ENCODE assay signal across 8 cellular contexts in genomic region chr21:46457801-46458314, GRCh38. TPM values are rescaled to one million over a fixed set of nuclear protein-coding genes. Genes with fewer than 3 reads are reported as not detected.
DNase-seq lines count a peak whose midpoint lies in the region; ATAC-seq and TF ChIP-seq lines count a peak whose summit lies in the region.

No MANE protein-coding gene starts in this region.

- CTCF ChIA-PET in activated CD8-positive, alpha-beta memory T cell treated with anti-CD3 and anti-CD28 coated beads, Interleukin-2, amount 10 ng/mL, durations not matched to agents 7 days and 5 days (lab: Charles Lee): interaction anchor here (0.7 to 3.3 kb wide), 7 partner anchors 32 to 315 kb away, joined by 3 to 9 read pairs (median 4); partner anchors contain the start of gene PRMT2

- H3K4me3 Mint-ChIP-seq in activated CD8-positive, alpha-beta memory T cell treated with anti-CD3 and anti-CD28 coated beads, Interleukin-2, amount 10 ng/mL, durations not matched to agents 7 days and 5 days: peak overlapping the region; percentile 87
- H3K4me3 Mint-ChIP-seq in activated T-helper 2 cell treated with anti-CD3 and anti-CD28 coated beads, Interferon-gamma antibody, Interleukin-2, Interleukin-4, amounts not matched to agents 10 μg/mL and 5 μg/mL and 100 μg/mL, durations not matched to agents 14 hours and 24 hours and 36 hours (ENCODE audit: low read depth): peak overlapping the region; percentile 94

- no peak for TF ChIP-seq CTCF in omental fat pad (IDR thresholded peaks at IDR 0.05)

- peak overlapping the region; percentile 86 for H3K27ac Mint-ChIP-seq in activated CD8-positive, alpha-beta memory T cell treated with anti-CD3 and anti-CD28 coated beads, Interleukin-2, amount 10 ng/mL, durations not matched to agents 7 days and 5 days
- peak overlapping the region; percentile 93 for H3K27ac Mint-ChIP-seq in activated T-helper 2 cell treated with anti-CD3 and anti-CD28 coated beads, Interferon-gamma antibody, Interleukin-2, Interleukin-4, amounts not matched to agents 10 μg/mL and 5 μg/mL and 100 μg/mL, durations not matched to agents 14 hours and 24 hours and 36 hours

- peaks cover 27% of the 10 kb centered on the region for H3K36me3 Mint-ChIP-seq in activated CD8-positive, alpha-beta memory T cell treated with anti-CD3 and anti-CD28 coated beads, Interleukin-2, amount 10 ng/mL, durations not matched to agents 7 days and 5 days
- H3K36me3 Mint-ChIP-seq in activated T-helper 2 cell treated with anti-CD3 and anti-CD28 coated beads, Interferon-gamma antibody, Interleukin-2, Interleukin-4, amounts not matched to agents 10 μg/mL and 5 μg/mL and 100 μg/mL, durations not matched to agents 14 hours and 24 hours and 36 hours (ENCODE audit: low read depth): peaks cover 36% of the 10 kb centered on the region

- peak; percentile 61 for DNase-seq in activated CD8-positive, alpha-beta memory T cell treated with anti-CD3 and anti-CD28 coated beads, Interleukin-2, amount 10 ng/mL, durations not matched to agents 7 days and 5 days
- no peak for DNase-seq in activated CD8-positive, alpha-beta memory T cell treated with anti-CD3 and anti-CD28 coated beads, Interleukin-2, amount 50 U/mL, for 48 hours
- peak; percentile 55 for DNase-seq in MV-4-11 (lab: John Stamatoyannopoulos, UW)
- DNase-seq in activated T-helper 2 cell treated with anti-CD3 and anti-CD28 coated beads, Interferon-gamma antibody, Interleukin-2, Interleukin-4, amounts not matched to agents 10 μg/mL and 5 μg/mL and 100 μg/mL, durations not matched to agents 14 hours and 24 hours and 36 hours (ENCODE audit: low spot score): no peak
- peak; percentile 62 for DNase-seq in globus pallidus (ENCODE audit: low spot score)
- DNase-seq in omental fat pad (ENCODE audit: low spot score): no peak
- no peak for DNase-seq in epidermal melanocyte (ENCODE audit: insufficient read length, low spot score)

- no peaks in the 10 kb centered on the region for H3K9me3 Mint-ChIP-seq in activated CD8-positive, alpha-beta memory T cell treated with anti-CD3 and anti-CD28 coated beads, Interleukin-2, amount 10 ng/mL, durations not matched to agents 7 days and 5 days (ENCODE audit: low read depth)
- no peaks in the 10 kb centered on the region for H3K9me3 Mint-ChIP-seq in activated T-helper 2 cell treated with anti-CD3 and anti-CD28 coated beads, Interferon-gamma antibody, Interleukin-2, Interleukin-4, amounts not matched to agents 10 μg/mL and 5 μg/mL and 100 μg/mL, durations not matched to agents 14 hours and 24 hours and 36 hours

- H3K27me3 Mint-ChIP-seq in activated CD8-positive, alpha-beta memory T cell treated with anti-CD3 and anti-CD28 coated beads, Interleukin-2, amount 10 ng/mL, durations not matched to agents 7 days and 5 days: no peaks in the 10 kb centered on the region
- no peaks in the 10 kb centered on the region for H3K27me3 Mint-ChIP-seq in activated T-helper 2 cell treated with anti-CD3 and anti-CD28 coated beads, Interferon-gamma antibody, Interleukin-2, Interleukin-4, amounts not matched to agents 10 μg/mL and 5 μg/mL and 100 μg/mL, durations not matched to agents 14 hours and 24 hours and 36 hours (ENCODE audit: low read depth)

- peak; percentile 14 for ATAC-seq in activated CD8-positive, alpha-beta memory T cell treated with anti-CD3 and anti-CD28 coated beads, Interleukin-2, amount 10 ng/mL, durations not matched to agents 7 days and 5 days
- ATAC-seq in HG02571 (IDR thresholded peaks at IDR 0.05; ENCODE audit: unreplicated experiment) (peak; percentile 13), omental fat pad (ENCODE audit: low FRiP score) (peak; percentile 22)

- H3K4me1 Mint-ChIP-seq in activated CD8-positive, alpha-beta memory T cell treated with anti-CD3 and anti-CD28 coated beads, Interleukin-2, amount 10 ng/mL, durations not matched to agents 7 days and 5 days: peaks cover 36% of the 10 kb centered on the region
- peaks cover 30% of the 10 kb centered on the region for H3K4me1 Mint-ChIP-seq in activated T-helper 2 cell treated with anti-CD3 and anti-CD28 coated beads, Interferon-gamma antibody, Interleukin-2, Interleukin-4, amounts not matched to agents 10 μg/mL and 5 μg/mL and 100 μg/mL, durations not matched to agents 14 hours and 24 hours and 36 hours (ENCODE audit: low read depth)

- intact Hi-C loops in activated T-helper 2 cell treated with anti-CD3 and anti-CD28 coated beads, Interferon-gamma antibody, Interleukin-2, Interleukin-4, amounts not matched to agents 10 μg/mL and 5 μg/mL and 100 μg/mL, durations not matched to agents 14 hours and 24 hours and 36 hours (cut with micrococcal nuclease): loop anchor here (1.0 kb wide), 2 partner anchors 133 to 177 kb away; partner anchors contain the start of gene PRMT2

RNA-seq across cellular contexts. Expression of gene DIP2A, which starts 0.8 kb away (rescaled TPM):
- total RNA-seq in activated CD8-positive, alpha-beta memory T cell treated with anti-CD3 and anti-CD28 coated beads, Interleukin-2, amount 10 ng/mL, durations not matched to agents 7 days and 5 days: 10 to 100 TPM; 43.4 to 70.4 TPM
- total RNA-seq in activated T-helper 2 cell treated with anti-CD3 and anti-CD28 coated beads, Interferon-gamma antibody, Interleukin-2, Interleukin-4, amounts not matched to agents 10 μg/mL and 5 μg/mL and 100 μg/mL, durations not matched to agents 14 hours and 24 hours and 36 hours: 36.1 and 37.5 TPM in 2 replicates
- total RNA-seq in omental fat pad: 10 to 100 TPM; 25.9 to 57.4 (median 33.3) TPM

Comparison
In these comparisons a context has a peak if more than half of its experiments do, and no peak if none do; other contexts are left out.
1. DNase-seq: peak in activated CD8-positive, alpha-beta memory T cell treated with anti-CD3 and anti-CD28 coated beads, Interleukin-2, amount 10 ng/mL, durations not matched to agents 7 days and 5 days (single experiment), MV-4-11 (single experiment) and globus pallidus (single experiment); none in activated CD8-positive, alpha-beta memory T cell treated with anti-CD3 and anti-CD28 coated beads, Interleukin-2, amount 50 U/mL, for 48 hours (single experiment), activated T-helper 2 cell treated with anti-CD3 and anti-CD28 coated beads, Interferon-gamma antibody, Interleukin-2, Interleukin-4, amounts not matched to agents 10 μg/mL and 5 μg/mL and 100 μg/mL, durations not matched to agents 14 hours and 24 hours and 36 hours (single experiment), omental fat pad (single experiment) and epidermal melanocyte (single experiment).
2. Peak in every context shown above with its lines, with median percentiles within 50 percentile points of each other: ATAC-seq.